Comparison of ENCODE assay signal across 8 cellular contexts in the genomic region with DNA sequence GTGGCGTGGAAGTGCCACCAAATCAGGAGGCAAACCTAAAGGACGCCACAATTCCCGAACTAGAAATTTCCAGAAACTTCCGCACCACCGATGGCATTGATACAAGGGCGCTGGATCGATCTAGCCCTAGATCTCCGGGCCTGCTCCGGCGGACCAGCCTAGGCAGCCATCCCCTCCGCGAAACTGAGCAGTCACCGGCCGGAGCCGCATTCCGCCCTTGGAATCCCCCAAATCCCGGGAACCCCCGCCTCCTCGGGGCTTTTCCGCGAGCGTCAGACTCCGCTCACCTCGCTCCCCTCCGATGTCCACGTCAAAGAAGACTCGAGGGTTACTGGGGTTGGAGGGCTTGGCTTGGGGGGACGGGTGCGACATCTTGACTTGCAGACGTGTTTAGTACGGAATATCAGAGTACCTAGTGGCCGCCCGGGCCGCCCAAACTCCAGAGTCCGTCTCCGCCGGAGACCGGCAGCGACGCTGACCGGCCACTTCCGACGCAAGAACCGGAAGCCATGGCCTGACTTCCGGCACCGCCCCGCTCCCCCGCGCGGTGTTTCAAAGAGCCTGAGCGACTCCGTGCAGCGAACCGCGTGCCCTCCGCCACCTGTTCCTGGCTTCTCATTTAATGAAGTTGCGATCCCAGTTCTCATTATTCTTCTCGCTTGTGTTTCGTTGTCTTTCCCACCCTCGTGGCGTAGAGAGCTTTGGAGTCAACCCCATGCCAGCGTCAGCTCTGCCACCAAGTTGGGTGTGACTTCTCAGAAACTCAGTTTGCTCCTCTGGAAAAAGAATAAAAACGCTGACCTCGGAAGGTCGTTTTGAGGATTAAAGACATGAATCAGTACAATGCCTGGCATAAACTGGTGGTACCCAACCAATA. TPM values are rescaled to one million over a fixed set of nuclear protein-coding genes. Genes with fewer than 3 reads are reported as not detected.
A peak's percentile ranks its signal among the peaks of the same experiment; 100 is the strongest.
DNase-seq lines count a peak whose midpoint lies in the region; ATAC-seq, FAIRE-seq and TF ChIP-seq lines count a peak whose summit lies in the region.

TSS of gene PPID (minus strand) at position 480 of the 877 bp plus-strand sequence. CDS start at position 372, 108 bp downstream.

- peak within 1 kb of the TSS; percentile 83 for H3K9ac ChIP-seq in NT2/D1 (ENCODE audit: insufficient read length, low read depth)

- CTCF ChIA-PET in Caco-2 (lab: Charles Lee): interaction anchor here (1.4 kb wide), 1 partner anchor 129 kb away, joined by 4 read pairs; no protein-coding TSS in a partner anchor

- H3K27ac ChIP-seq in mesodermal cell (ENCODE audit: low read depth, low read length, severe bottlenecking): peak within 1 kb of the TSS; percentile 80

- peaks cover 9% of the 10 kb centered on the region for H3K4me1 Mint-ChIP-seq in Caco-2 (ENCODE audit: low read depth, unreplicated experiment)

- DNase-seq in Caco-2 (peak; percentile 85 to 88), HTR-8/SVneo (ENCODE audit: insufficient read length, low spot score) (peak; percentile 83), NT2/D1 (ENCODE audit: low read depth, low spot score) (peak; percentile 62)
- peak; percentile 81 for DNase-seq in activated CD8-positive, alpha-beta memory T cell treated with anti-CD3 and anti-CD28 coated beads, Interleukin-2, amount 50 U/mL, for 4 hours
- peak; percentile 68 for DNase-seq in stimulated activated CD8-positive, alpha-beta memory T cell treated with anti-CD3 and anti-CD28 coated beads, Interleukin-15, amount 100 ng/mL, for 24 hours (ENCODE audit: low read depth)

- H3K4me3 ChIP-seq in Caco-2 (ENCODE audit: low read depth, low read length) (peak within 1 kb of the TSS; percentile 68), NT2/D1 (ENCODE audit: insufficient read length, low read depth) (peak within 1 kb of the TSS; percentile 70), mesodermal cell (ENCODE audit: extremely low read depth, insufficient read depth, low read length, poor library complexity, severe bottlenecking) (peak within 1 kb of the TSS; percentile 90)

- H3K27ac Mint-ChIP-seq in Caco-2 (ENCODE audit: unreplicated experiment): peak within 1 kb of the TSS; percentile 95

- no peak for TF ChIP-seq CTCF in Caco-2 (IDR thresholded peaks at IDR 0.05; ENCODE audit: insufficient read depth in 1 of 2, low read depth in 1 of 2, low read length in 1 of 2, severe bottlenecking in 1 of 2, unreplicated experiment in 1 of 2)

- H3K4me1 ChIP-seq in Caco-2 (peaks cover 6% of the 10 kb centered on the region), NT2/D1 (ENCODE audit: insufficient read depth, insufficient read length) (no peaks in the 10 kb centered on the region), mesodermal cell (ENCODE audit: control insufficient read depth, insufficient read depth, low read length, poor library complexity, severe bottlenecking) (no peaks in the 10 kb centered on the region)

- H3K36me3 ChIP-seq in Caco-2 (ENCODE audit: control insufficient read depth, insufficient read depth, low read length): no peaks in the 10 kb centered on the region
- peaks cover 31% of the 10 kb centered on the region for H3K36me3 ChIP-seq in NT2/D1 (ENCODE audit: insufficient read depth, insufficient read length, low read length)
- peaks cover 30% of the 10 kb centered on the region for H3K36me3 ChIP-seq in mesodermal cell (ENCODE audit: control insufficient read depth, insufficient read depth, low read length)

- H3K36me3 Mint-ChIP-seq in Caco-2 (ENCODE audit: insufficient read depth, unreplicated experiment): peaks cover 48% of the 10 kb centered on the region

- H3K27me3 ChIP-seq in Caco-2 (replicated peaks; ENCODE audit: control insufficient read depth, insufficient read depth, low read length): no peaks in the 10 kb centered on the region
- no peaks in the 10 kb centered on the region for H3K27me3 ChIP-seq in NT2/D1 (ENCODE audit: insufficient read depth, insufficient read length)

- WGBS in mesodermal cell (ENCODE audit: insufficient coverage in 2 of 2), 2 experiments: 0 to 1% methylated on average over 52 to 60 of the region's 65 CpGs

- BruUV-seq in Caco-2 (replicated peaks; lab: Mats Ljungman, UMichigan): TSS peak; percentile 97

- peak; percentile 96 for ATAC-seq in GM21381 (IDR thresholded peaks at IDR 0.05; ENCODE audit: unreplicated experiment)

- POLR2A ChIA-PET in Caco-2 (lab: Charles Lee): interaction anchor here (1.0 kb wide), 1 partner anchor 122 kb away, joined by 3 read pairs; no protein-coding TSS in a partner anchor

- peak within 1 kb of the TSS; percentile 90 for H3K4me3 Mint-ChIP-seq in Caco-2 (ENCODE audit: unreplicated experiment)

- H3K27me3 Mint-ChIP-seq in Caco-2 (ENCODE audit: insufficient read depth, unreplicated experiment): no peaks in the 10 kb centered on the region

- intact Hi-C loops in Caco-2 (cut with micrococcal nuclease; ENCODE audit: unreplicated experiment): loop anchor here (1.0 to 2.0 kb wide), 7 partner anchors 46 to 724 kb away; partner anchors contain the start of genes ETFDH, FNIP2 and RAPGEF2

- FAIRE-seq in HTR-8/SVneo (lab: Jason Lieb, UNC) (peak; percentile 48), endometrium (lab: Jason Lieb, UNC) (peak; percentile 21)

- no peaks in the 10 kb centered on the region for H3K9me3 Mint-ChIP-seq in Caco-2 (ENCODE audit: unreplicated experiment)

- no peaks in the 10 kb centered on the region for H3K9me3 ChIP-seq in Caco-2
- H3K9me3 ChIP-seq in NT2/D1 (ENCODE audit: insufficient read depth, low read length): no peaks in the 10 kb centered on the region
- H3K9me3 ChIP-seq in mesodermal cell (ENCODE audit: control insufficient read depth, low read length): no peaks in the 10 kb centered on the region

RNA-seq across cellular contexts. Expression of gene PPID, which starts in this region (rescaled TPM):
- 50.9 and 57.2 TPM in 2 replicates for total RNA-seq in Caco-2 (2022)
- polyA plus RNA-seq in mesodermal cell (2013, experiment 1 of 2): 34.2 TPM
- 38.2 TPM for polyA plus RNA-seq in mesodermal cell (2013, experiment 2 of 2)

Comparison
In these comparisons a context has a peak if more than half of its experiments do, and no peak if none do; other contexts are left out.
1. Peak in every context shown above with its lines: DNase-seq, ATAC-seq, H3K4me3 ChIP-seq and H3K27ac ChIP-seq.